Comparison of ENCODE assay signal across 8 cellular contexts in genomic region chr9:91162784-91163440, GRCh38.
DNase-seq lines count a peak whose midpoint lies in the region; ATAC-seq, FAIRE-seq and TF ChIP-seq lines count a peak whose summit lies in the region.

No MANE protein-coding gene starts in this region.

- DNase-seq in activated gamma-delta T cell treated with Interleukin-2 at 50 U/mL for 16 hours (peak; percentile 19), activated gamma-delta T cell (lab: John Stamatoyannopoulos, UW) (no peak), RPMI7951 (ENCODE audit: low read depth) (peak; percentile 80), natural killer cell (peak; percentile 44), HuH-7 (ENCODE audit: low spot score) (no peak), H54 (ENCODE audit: insufficient read length, low spot score) (no peak)

- H3K27ac ChIP-seq in cingulate gyrus (ENCODE audit: low read depth, low read length) = peak overlapping the region; percentile 40

- no peaks in the 10 kb centered on the region for H3K36me3 Mint-ChIP-seq in natural killer cell

- no peaks in the 10 kb centered on the region for H3K9me3 Mint-ChIP-seq in natural killer cell

- ATAC-seq in HG02870 (IDR thresholded peaks at IDR 0.05; ENCODE audit: unreplicated experiment) = peak; percentile 78
- ATAC-seq in natural killer cell = peak; percentile 19 to 61 (median 48)

- TF ChIP-seq POLR2A in H54 (IDR thresholded peaks at IDR 0.05; ENCODE audit: low read depth, low read length) = no peak

- TF ChIP-seq CTCF in natural killer cell (IDR thresholded peaks at IDR 0.05) = no peak

- no peak for FAIRE-seq in H54 (lab: Jason Lieb, UNC)

- H3K4me3 Mint-ChIP-seq in natural killer cell = peak overlapping the region; percentile 87

- intact Hi-C loops in natural killer cell (cut with micrococcal nuclease) = loop anchor here (5.0 kb wide), 1 partner anchor 89 kb away; no protein-coding TSS in a partner anchor

- H3K4me1 Mint-ChIP-seq in natural killer cell = peaks cover 44 to 46% of the 10 kb centered on the region in 2 donors

- no peaks in the 10 kb centered on the region for H3K27me3 Mint-ChIP-seq in natural killer cell (ENCODE audit: low read depth in 2 of 2)

- H3K27ac Mint-ChIP-seq in natural killer cell = peak overlapping the region; percentile 93 to 94

Comparison
In these comparisons a context has a peak if more than half of its experiments do, and no peak if none do; other contexts are left out.
1. DNase-seq: peak in activated gamma-delta T cell treated with Interleukin-2 at 50 U/mL for 16 hours (single experiment), RPMI7951 (single experiment) and natural killer cell (single experiment); none in activated gamma-delta T cell (single experiment), HuH-7 (single experiment) and H54 (single experiment).